In genomic region chr4:1393866-1394265, GRCh38 we compare ENCODE assay signal across 19 cellular contexts. TPM values are rescaled to one million over a fixed set of nuclear protein-coding genes. Genes with fewer than 3 reads are reported as not detected.
A peak's percentile ranks its signal among the peaks of the same experiment; 100 is the strongest.
DNase-seq lines count a peak whose midpoint lies in the region; ATAC-seq, FAIRE-seq and TF ChIP-seq lines count a peak whose summit lies in the region.
"Had no signal": no experiment of that assay in that cellular context is flagged by ENCODE, and none has a peak within 500 bp of the region (broad histone marks: within the 10 kb centered on the region; RNA-seq: fewer than 3 reads in every experiment).

No MANE protein-coding gene starts in this region.

- no peak overlapping the region for H3K27ac ChIP-seq in HepG2 (ENCODE audit: extremely low read length, insufficient read depth, low read length)
- H3K27ac ChIP-seq: A549, PC-9 had no signal

- H3K27me3 ChIP-seq in bronchial epithelial cell (ENCODE audit: control insufficient read depth, insufficient read depth, low read length) (no peaks in the 10 kb centered on the region), HepG2 (ENCODE audit: control insufficient read depth in 1 of 2, insufficient read depth in 2 of 2, low read length in 2 of 2) (no peaks in the 10 kb centered on the region)

- TF ChIP-seq CTCF in CD14-positive monocyte (IDR thresholded peaks at IDR 0.05) (no peak), bronchial epithelial cell (IDR thresholded peaks at IDR 0.05; ENCODE audit: insufficient read depth, low read length, severe bottlenecking) (no peak), HepG2 (CRISPR knock-in tag; IDR thresholded peaks at IDR 0.05) (no peak)

- CTCF ChIA-PET in HepG2 (lab: Yijun Ruan, JAX; ENCODE audit: low intra/inter-chr PET ratio, low total read pairs), result no interaction called here

- FAIRE-seq in bronchial epithelial cell (lab: Jason Lieb, UNC) (peak; percentile 83), HepG2 (lab: Jason Lieb, UNC) (no peak)
- FAIRE-seq: A549, GM12892, H1 had no signal

- H3K27me3 Mint-ChIP-seq in CD14-positive monocyte (ENCODE audit: low read depth in 3 of 3), result peaks cover 0 to 2% (median 1%) of the 10 kb centered on the region in 3 donors
- H3K27me3 Mint-ChIP-seq in activated T-helper 17 cell treated with anti-CD3 and anti-CD28 coated beads, Interleukin-2, amount 50 U/mL, for 72 hours, result no peaks in the 10 kb centered on the region

- TF ChIP-seq RAD21 in HepG2 (CRISPR knock-in tag; IDR thresholded peaks at IDR 0.05), result no peak

- no peak for ATAC-seq in HepG2
- ATAC-seq in activated T-helper 17 cell treated with anti-CD3 and anti-CD28 coated beads, Interleukin-2, amount 50 U/mL, for 72 hours (replicated peaks), result no peak
- ATAC-seq: A549 had no signal

- H3K36me3 ChIP-seq in bronchial epithelial cell (ENCODE audit: control insufficient read depth, insufficient read depth, low read length) (peaks cover 2% of the 10 kb centered on the region), HepG2 (replicated peaks in 1 of 2; ENCODE audit: control insufficient read depth in 1 of 2, insufficient read depth in 2 of 2, low read length in 2 of 2) (no peaks in the 10 kb centered on the region)

- intact Hi-C loops in CD14-positive monocyte (cut with micrococcal nuclease), result no loop called here
- intact Hi-C loops in HepG2 (cut with micrococcal nuclease; ENCODE audit: unreplicated experiment), result no loop called here
- intact Hi-C loops in posterior vena cava (cut with DNase I), result no loop called here

- TF ChIP-seq EP300 in HepG2 (IDR thresholded peaks at IDR 0.05; ENCODE audit: low read depth in 2 of 2, low read length in 2 of 2), result no peak
- no peak for TF ChIP-seq EP300 in HepG2 (CRISPR knock-in tag; IDR thresholded peaks at IDR 0.05; ENCODE audit: borderline replicate concordance)

- no peak overlapping the region for H3K4me3 Mint-ChIP-seq in CD14-positive monocyte
- H3K4me3 Mint-ChIP-seq in activated T-helper 17 cell treated with anti-CD3 and anti-CD28 coated beads, Interleukin-2, amount 50 U/mL, for 72 hours, result no peak overlapping the region

- no peak overlapping the region for H3K9ac ChIP-seq in HepG2 (ENCODE audit: insufficient read depth, low read depth, low read length)

- in situ Hi-C loops in HepG2 (cut with HindIII; ENCODE audit: extremely low pct_ligation_motif_present, low pct_unique_long_range_greater_than_20kb) (no loop called here), ACHN (cut with HindIII; ENCODE audit: low pct_ligation_motif_present, low pct_unique_long_range_greater_than_20kb, low sequenced_read_pairs) (no loop called here)

- no peaks in the 10 kb centered on the region for H3K4me1 ChIP-seq in HepG2 (ENCODE audit: insufficient read depth, low read length)
- H3K4me1 ChIP-seq: A549 had no signal

- peaks cover 12 to 26% of the 10 kb centered on the region in 2 donors for H3K36me3 Mint-ChIP-seq in CD14-positive monocyte
- peaks cover 7% of the 10 kb centered on the region for H3K36me3 Mint-ChIP-seq in activated T-helper 17 cell treated with anti-CD3 and anti-CD28 coated beads, Interleukin-2, amount 50 U/mL, for 72 hours (ENCODE audit: low read depth)

- H3K9me3 ChIP-seq in HepG2 (ENCODE audit: low read length), result no peaks in the 10 kb centered on the region

- no peaks in the 10 kb centered on the region for H4K20me1 ChIP-seq in HepG2 (ENCODE audit: insufficient read depth, low read length)

- no peaks in the 10 kb centered on the region for H3K79me2 ChIP-seq in HepG2 (ENCODE audit: insufficient read depth, low read length)

- peak; percentile 22 for DNase-seq in CD14-positive monocyte (ENCODE audit: low spot score)
- DNase-seq in bronchial epithelial cell (ENCODE audit: low read depth), result no peak
- no peak for DNase-seq in HepG2 (ENCODE audit: low spot score)
- peak; percentile 30 for DNase-seq in posterior vena cava (ENCODE audit: low spot score)
- no peak for DNase-seq in islet precursor cell
- DNase-seq in globus pallidus (ENCODE audit: low spot score), result no peak
- DNase-seq in ACHN, result no peak
- DNase-seq: C1 segment of cervical spinal cord, DMS 273 treated with DMSO at 0.1 percent for 48 hours, GDM1, Karpas-422, NCI-H1105, NCI-H1694, NCI-H510A treated with DMSO at 0.1 percent for 48 hours, PC-9 had no signal

- no peaks in the 10 kb centered on the region for H3K4me1 Mint-ChIP-seq in CD14-positive monocyte
- H3K4me1 Mint-ChIP-seq in activated T-helper 17 cell treated with anti-CD3 and anti-CD28 coated beads, Interleukin-2, amount 50 U/mL, for 72 hours, result no peaks in the 10 kb centered on the region

- H3K27ac Mint-ChIP-seq in CD14-positive monocyte, result no peak overlapping the region
- no peak overlapping the region for H3K27ac Mint-ChIP-seq in activated T-helper 17 cell treated with anti-CD3 and anti-CD28 coated beads, Interleukin-2, amount 50 U/mL, for 72 hours

- TF ChIP-seq POLR2A in HepG2 (IDR thresholded peaks at IDR 0.05; ENCODE audit: insufficient read depth in 1 of 2, low read depth in 2 of 2, low read length in 2 of 2), result no peak

- POLR2A ChIA-PET in HepG2 (lab: Yijun Ruan, JAX), result no interaction called here

- peaks cover 34 to 52% (median 40%) of the 10 kb centered on the region in 7 donors for H3K9me3 Mint-ChIP-seq in CD14-positive monocyte
- H3K9me3 Mint-ChIP-seq in activated T-helper 17 cell treated with anti-CD3 and anti-CD28 coated beads, Interleukin-2, amount 50 U/mL, for 72 hours, result peaks cover 4% of the 10 kb centered on the region

- WGBS in HepG2 (ENCODE audit: low lambda C conversion rate), result 91% methylated on average over 10 of the region's 10 CpGs

- H3K4me2 ChIP-seq in HepG2 (ENCODE audit: low read depth, low read length), result no peak overlapping the region
- H3K4me2 ChIP-seq: A549, PC-9 had no signal

- H3K4me3 ChIP-seq in bronchial epithelial cell (ENCODE audit: low read depth, low read length) (no peak overlapping the region), HepG2 (replicated peaks in 1 of 3; ENCODE audit: insufficient read depth in 1 of 3, low read depth in 2 of 3, low read length in 3 of 3) (no peak overlapping the region)
- H3K4me3 ChIP-seq: A549, PC-9 had no signal

- BruUV-seq in HepG2 (replicated peaks; lab: Mats Ljungman, UMichigan), result TSS peak; percentile 46

- no peak overlapping the region for H2AFZ ChIP-seq in HepG2 (ENCODE audit: low read length)
- H2AFZ ChIP-seq: PC-9 had no signal

TF ChIP-seq in HepG2, 621 proteins besides CTCF, POLR2A, EP300 and RAD21 (continues in another document):
- TF ChIP-seq ZNF180 (CRISPR knock-in tag; IDR thresholded peaks at IDR 0.05; ENCODE audit: borderline replicate concordance, low read depth), result no peak

RNA-seq across cellular contexts. Expression of gene NKX1-1, which starts 12.4 kb away (rescaled TPM):
- polyA plus RNA-seq in CD14-positive monocyte (not detected), HepG2 (2011; rRNA removed) (not detected in 2 replicates)
- total RNA-seq in bronchial epithelial cell (not detected in 2 replicates), HepG2 (2016; rRNA removed; fragmentation: Illumina TruSeq; extraction: Trizol) (not detected in 2 replicates), posterior vena cava (not detected)
- not detected in 2 replicates for total RNA-seq in HepG2 (2016; cell fraction: cytosol; rRNA removed; fragmentation: Illumina TruSeq; extraction: Trizol; ENCODE audit: low read depth)
- not detected in 2 replicates for total RNA-seq in HepG2 (2016; cell fraction: insoluble cytoplasmic fraction; rRNA removed; fragmentation: Illumina TruSeq; extraction: Trizol)
- total RNA-seq in HepG2 (2016; cell fraction: membrane; rRNA removed; fragmentation: Illumina TruSeq; extraction: Trizol), result not detected in 2 replicates
- total RNA-seq in HepG2 (2016; cell fraction: nucleus; rRNA removed; fragmentation: Illumina TruSeq; extraction: Trizol), result not detected in 2 replicates
- polyA plus RNA-seq in HepG2 (2011; cell fraction: cytosol; rRNA removed), result not detected in 2 replicates
- polyA plus RNA-seq in HepG2 (2011; cell fraction: nucleus; rRNA removed), result not detected in 2 replicates
- not detected in 2 replicates for polyA plus RNA-seq in HepG2 (2012)
- polyA plus RNA-seq in HepG2 (2016; cell fraction: cytosol; fragmentation: Illumina TruSeq; extraction: Trizol; ENCODE audit: low read depth), result not detected in 2 replicates
- polyA plus RNA-seq in HepG2 (2016; cell fraction: insoluble cytoplasmic fraction; fragmentation: Illumina TruSeq; extraction: Trizol; ENCODE audit: low read depth), result not detected in 2 replicates
- polyA plus RNA-seq in HepG2 (2016; cell fraction: membrane; fragmentation: Illumina TruSeq; extraction: Trizol; ENCODE audit: low read depth), result not detected in 2 replicates
- polyA plus RNA-seq in HepG2 (2016; cell fraction: nucleus; fragmentation: Illumina TruSeq; extraction: Trizol; ENCODE audit: insufficient read depth, low read depth), result not detected in 2 replicates
- polyA minus RNA-seq in HepG2 (2011; rRNA and poly(A)+ RNA removed; ENCODE audit: low replicate concordance), result not detected in 2 replicates
- not detected in 2 replicates for polyA minus RNA-seq in HepG2 (2011; cell fraction: cytosol; rRNA and poly(A)+ RNA removed)
- not detected in 2 replicates for polyA minus RNA-seq in HepG2 (2011; cell fraction: nucleus; rRNA and poly(A)+ RNA removed)
- not detected for total RNA-seq in activated T-helper 17 cell treated with anti-CD3 and anti-CD28 coated beads, Interleukin-2, amount 50 U/mL, for 72 hours
- total RNA-seq: H1, PC-9 had no signal
- polyA plus RNA-seq: A549, H1 had no signal

RNA-seq across cellular contexts. Expression of gene UVSSA, which starts 46.9 kb away (rescaled TPM):
- polyA plus RNA-seq in CD14-positive monocyte, result 1 to 10 TPM; 2.6 to 4.8 TPM
- 6.9 and 8.2 TPM in 2 replicates for total RNA-seq in bronchial epithelial cell
- 4.6 and 4.8 TPM in 2 replicates for total RNA-seq in HepG2 (2016; rRNA removed; fragmentation: Illumina TruSeq; extraction: Trizol)
- total RNA-seq in HepG2 (2016; cell fraction: cytosol; rRNA removed; fragmentation: Illumina TruSeq; extraction: Trizol; ENCODE audit: low read depth), result 2.3 and 4.1 TPM in 2 replicates
- 3.7 and 4.7 TPM in 2 replicates for total RNA-seq in HepG2 (2016; cell fraction: insoluble cytoplasmic fraction; rRNA removed; fragmentation: Illumina TruSeq; extraction: Trizol)
- total RNA-seq in HepG2 (2016; cell fraction: membrane; rRNA removed; fragmentation: Illumina TruSeq; extraction: Trizol), result 2.9 and 3.9 TPM in 2 replicates
- total RNA-seq in HepG2 (2016; cell fraction: nucleus; rRNA removed; fragmentation: Illumina TruSeq; extraction: Trizol), result 6.9 and 7.1 TPM in 2 replicates
- polyA plus RNA-seq in HepG2 (2011; rRNA removed), result 8.4 and 8.6 TPM in 2 replicates
- 3.0 and 4.1 TPM in 2 replicates for polyA plus RNA-seq in HepG2 (2011; cell fraction: cytosol; rRNA removed)
- 80.9 and 90.3 TPM in 2 replicates for polyA plus RNA-seq in HepG2 (2011; cell fraction: nucleus; rRNA removed)
- polyA plus RNA-seq in HepG2 (2012), result 7.1 and 7.7 TPM in 2 replicates
- polyA plus RNA-seq in HepG2 (2016; cell fraction: cytosol; fragmentation: Illumina TruSeq; extraction: Trizol; ENCODE audit: low read depth), result 0.16 and 0.25 TPM in 2 replicates
- 3.8 and 4.8 TPM in 2 replicates for polyA plus RNA-seq in HepG2 (2016; cell fraction: insoluble cytoplasmic fraction; fragmentation: Illumina TruSeq; extraction: Trizol; ENCODE audit: low read depth)
- 0.59 and 0.60 TPM in 2 replicates for polyA plus RNA-seq in HepG2 (2016; cell fraction: membrane; fragmentation: Illumina TruSeq; extraction: Trizol; ENCODE audit: low read depth)
- polyA plus RNA-seq in HepG2 (2016; cell fraction: nucleus; fragmentation: Illumina TruSeq; extraction: Trizol; ENCODE audit: insufficient read depth, low read depth), result 29.2 and 29.8 TPM in 2 replicates
- 3.9 and 14.3 TPM in 2 replicates for polyA minus RNA-seq in HepG2 (2011; rRNA and poly(A)+ RNA removed; ENCODE audit: low replicate concordance)
- polyA minus RNA-seq in HepG2 (2011; cell fraction: cytosol; rRNA and poly(A)+ RNA removed), result 3.6 and 4.4 TPM in 2 replicates
- polyA minus RNA-seq in HepG2 (2011; cell fraction: nucleus; rRNA and poly(A)+ RNA removed), result 18.8 and 20.2 TPM in 2 replicates
- total RNA-seq in posterior vena cava, result 10 to 100 TPM; 14.3 to 14.7 TPM
- 10 to 100 TPM; 15.8 to 22.3 TPM for total RNA-seq in activated T-helper 17 cell treated with anti-CD3 and anti-CD28 coated beads, Interleukin-2, amount 50 U/mL, for 72 hours

Comparison
In these comparisons a context has a peak if more than half of its experiments do, and no peak if none do; other contexts are left out.
1. DNase-seq: peak in CD14-positive monocyte (single experiment) and posterior vena cava (single experiment); none in bronchial epithelial cell (single experiment), HepG2 (single experiment), islet precursor cell (single experiment), globus pallidus (single experiment) and ACHN (single experiment).